In the genomic region with DNA sequence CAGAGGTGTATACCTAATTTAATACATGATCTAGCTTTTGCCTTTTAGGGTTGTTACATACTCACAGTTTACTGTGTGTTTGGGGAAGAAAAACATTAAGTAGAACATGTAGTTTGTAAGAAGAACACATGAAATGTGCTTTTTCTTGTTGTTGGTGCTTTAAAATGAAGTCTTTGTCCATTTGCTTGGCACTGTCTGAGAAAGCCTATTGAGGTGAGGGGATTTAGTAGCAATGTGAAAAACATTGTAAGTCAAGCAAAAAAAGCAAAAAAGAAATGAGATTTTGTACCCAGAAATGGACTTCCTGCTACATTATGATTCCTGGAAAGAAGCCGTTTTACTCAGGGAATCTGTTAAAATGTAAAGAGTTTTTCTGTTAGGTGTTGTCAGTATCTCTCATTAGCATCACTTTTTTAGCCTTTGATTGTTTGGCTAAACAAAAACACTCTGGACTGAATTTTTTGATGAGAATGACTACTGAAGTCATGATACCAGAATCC, we compare ENCODE assay signal across 16 cellular contexts. TPM values are rescaled to one million over a fixed set of nuclear protein-coding genes. Genes with fewer than 3 reads are reported as not detected.
DNase-seq lines count a peak whose midpoint lies in the region; ATAC-seq, FAIRE-seq and TF ChIP-seq lines count a peak whose summit lies in the region.
"Had no signal": no experiment of that assay in that cellular context is flagged by ENCODE, and none has a peak within 500 bp of the region (broad histone marks: within the 10 kb centered on the region; RNA-seq: fewer than 3 reads in every experiment).

No MANE protein-coding gene starts in this region.

- H3K4me2 ChIP-seq in smooth muscle cell = no peak overlapping the region

- no peak overlapping the region for H3K4me3 ChIP-seq in smooth muscle cell
- H3K4me3 ChIP-seq: vagina had no signal

- H3K4me3 Mint-ChIP-seq in brain = peak overlapping the region in 2 of 5 experiments; percentile 44 to 75
- peak overlapping the region; percentile 67 for H3K4me3 Mint-ChIP-seq in natural killer cell treated with Interleukin-12 subunit alpha and Interleukin-12 subunit beta and Interleukin-15 and Interleukin-18, amount 100 ng/mL, for 72 hours
- H3K4me3 Mint-ChIP-seq: endodermal cell had no signal

- no peaks in the 10 kb centered on the region for H3K9me3 Mint-ChIP-seq in brain
- H3K9me3 Mint-ChIP-seq in natural killer cell treated with Interleukin-12 subunit alpha and Interleukin-12 subunit beta and Interleukin-15 and Interleukin-18, amount 100 ng/mL, for 72 hours = peaks cover 3% of the 10 kb centered on the region
- H3K9me3 Mint-ChIP-seq: endodermal cell; stimulated activated naive CD8-positive, alpha-beta T cell treated with anti-CD3 and anti-CD28 coated beads, Interleukin-15, amount 100 ng/mL, for 72 hours had no signal

- peaks cover 12% of the 10 kb centered on the region for H3K36me3 Mint-ChIP-seq in brain
- peaks cover 16% of the 10 kb centered on the region for H3K36me3 Mint-ChIP-seq in natural killer cell treated with Interleukin-12 subunit alpha and Interleukin-12 subunit beta and Interleukin-15 and Interleukin-18, amount 100 ng/mL, for 72 hours

- no peaks in the 10 kb centered on the region for H3K79me2 ChIP-seq in smooth muscle cell (ENCODE audit: low read depth)

- peaks cover 37% of the 10 kb centered on the region for H3K4me1 Mint-ChIP-seq in brain
- H3K4me1 Mint-ChIP-seq in natural killer cell treated with Interleukin-12 subunit alpha and Interleukin-12 subunit beta and Interleukin-15 and Interleukin-18, amount 100 ng/mL, for 72 hours (ENCODE audit: low read depth in 2 of 2) = peaks cover 47 to 57% of the 10 kb centered on the region in 2 donors
- H3K4me1 Mint-ChIP-seq: endodermal cell had no signal

- no peak overlapping the region for H2AFZ ChIP-seq in smooth muscle cell (ENCODE audit: low read depth)

- no peak for ATAC-seq in natural killer cell treated with Interleukin-12 subunit alpha and Interleukin-12 subunit beta and Interleukin-15 and Interleukin-18, amount 100 ng/mL, for 72 hours
- ATAC-seq in GM21390 (IDR thresholded peaks at IDR 0.05; ENCODE audit: unreplicated experiment) (no peak), HG03135 (IDR thresholded peaks at IDR 0.05; ENCODE audit: unreplicated experiment) (no peak), HG03457 (IDR thresholded peaks at IDR 0.05; ENCODE audit: unreplicated experiment) (no peak)
- ATAC-seq: right cardiac atrium; Right ventricle myocardium inferior; stimulated activated naive CD8-positive, alpha-beta T cell treated with anti-CD3 and anti-CD28 coated beads, Interleukin-15, amount 100 ng/mL, for 72 hours had no signal

- no peaks in the 10 kb centered on the region for H3F3A ChIP-seq in smooth muscle cell (ENCODE audit: low read depth)

- FAIRE-seq in GM19239 (lab: Jason Lieb, UNC) = peak; percentile 39

- H3K27ac Mint-ChIP-seq in brain = peak overlapping the region; percentile 16 to 94 (median 63)
- H3K27ac Mint-ChIP-seq in natural killer cell treated with Interleukin-12 subunit alpha and Interleukin-12 subunit beta and Interleukin-15 and Interleukin-18, amount 100 ng/mL, for 72 hours = peak overlapping the region; percentile 80 to 96
- H3K27ac Mint-ChIP-seq: endodermal cell had no signal

- no peak overlapping the region for H3K27ac ChIP-seq in smooth muscle cell (ENCODE audit: low read depth)
- H3K27ac ChIP-seq: vagina had no signal

- no peaks in the 10 kb centered on the region for H3K9me3 ChIP-seq in smooth muscle cell (replicated peaks; ENCODE audit: low read depth)
- H3K9me3 ChIP-seq: vagina had no signal

- WGBS in smooth muscle cell (ENCODE audit: low lambda C conversion rate) = 91% methylated on average over 1 of the region's 1 CpG

- no peak overlapping the region for H3K9ac ChIP-seq in smooth muscle cell (ENCODE audit: low read depth)

- TF ChIP-seq CTCF in brain (conservative IDR thresholded peaks at IDR 0.05) (no peak), smooth muscle cell (IDR thresholded peaks at IDR 0.05; ENCODE audit: borderline replicate concordance, insufficient read depth, poor library complexity, severe bottlenecking) (no peak)

- H3K27me3 ChIP-seq in smooth muscle cell (ENCODE audit: low read depth) = no peaks in the 10 kb centered on the region
- H3K27me3 ChIP-seq: vagina had no signal

- no peaks in the 10 kb centered on the region for H4K20me1 ChIP-seq in smooth muscle cell (ENCODE audit: low read depth)

- DNase-seq in Ammon's horn (ENCODE audit: low spot score) = peak; percentile 54
- DNase-seq in GM19239 (ENCODE audit: insufficient read length, low spot score) = no peak
- no peak for DNase-seq in natural killer cell treated with Interleukin-12 subunit alpha and Interleukin-12 subunit beta and Interleukin-15 and Interleukin-18, amount 100 ng/mL, for 72 hours (ENCODE audit: low spot score)
- DNase-seq in smooth muscle cell (lab: John Stamatoyannopoulos, UW; ENCODE audit: unreplicated experiment) = no peak
- DNase-seq: activated CD4-positive, CD25-positive, alpha-beta regulatory T cell; endodermal cell; MM.1S; NCI-H1694 treated with DMSO at 0.1 percent for 48 hours; right cardiac atrium; stimulated activated naive CD8-positive, alpha-beta T cell treated with anti-CD3 and anti-CD28 coated beads, Interleukin-15, amount 100 ng/mL, for 72 hours had no signal

- H3K4me1 ChIP-seq in smooth muscle cell (ENCODE audit: low read depth) = peaks cover 18% of the 10 kb centered on the region
- H3K4me1 ChIP-seq: vagina had no signal

- H3K27me3 Mint-ChIP-seq in brain = no peaks in the 10 kb centered on the region
- no peaks in the 10 kb centered on the region for H3K27me3 Mint-ChIP-seq in natural killer cell treated with Interleukin-12 subunit alpha and Interleukin-12 subunit beta and Interleukin-15 and Interleukin-18, amount 100 ng/mL, for 72 hours
- H3K27me3 Mint-ChIP-seq: stimulated activated naive CD8-positive, alpha-beta T cell treated with anti-CD3 and anti-CD28 coated beads, Interleukin-15, amount 100 ng/mL, for 72 hours had no signal

- H3K36me3 ChIP-seq in smooth muscle cell (ENCODE audit: low read depth) = no peaks in the 10 kb centered on the region

RNA-seq across cellular contexts. Expression of gene KAT2B, which starts 59.9 kb away (rescaled TPM):
- 6.8 TPM for polyA plus RNA-seq in brain (ENCODE audit: insufficient read depth, low read depth, low replicate concordance)
- total RNA-seq in natural killer cell treated with Interleukin-12 subunit alpha and Interleukin-12 subunit beta and Interleukin-15 and Interleukin-18, amount 100 ng/mL, for 72 hours = 10 to 100 TPM; 78.4 to 88.3 TPM
- 4.9 and 6.5 TPM in 2 replicates for total RNA-seq in smooth muscle cell
- polyA plus RNA-seq in smooth muscle cell = 0.14 and 1.1 TPM in 2 replicates

Comparison
In these comparisons a context has a peak if more than half of its experiments do, and no peak if none do; other contexts are left out.
1. RNA of gene KAT2B, which starts 59.9 kb away (total RNA-seq): 78.4 to 88.3 TPM in natural killer cell treated with Interleukin-12 subunit alpha and Interleukin-12 subunit beta and Interleukin-15 and Interleukin-18, amount 100 ng/mL, for 72 hours; 4.9 to 6.5 TPM in smooth muscle cell; every median in the first group is over 10 times any median in the second.